Comparison of ENCODE assay signal across 8 cellular contexts in the genomic region with DNA sequence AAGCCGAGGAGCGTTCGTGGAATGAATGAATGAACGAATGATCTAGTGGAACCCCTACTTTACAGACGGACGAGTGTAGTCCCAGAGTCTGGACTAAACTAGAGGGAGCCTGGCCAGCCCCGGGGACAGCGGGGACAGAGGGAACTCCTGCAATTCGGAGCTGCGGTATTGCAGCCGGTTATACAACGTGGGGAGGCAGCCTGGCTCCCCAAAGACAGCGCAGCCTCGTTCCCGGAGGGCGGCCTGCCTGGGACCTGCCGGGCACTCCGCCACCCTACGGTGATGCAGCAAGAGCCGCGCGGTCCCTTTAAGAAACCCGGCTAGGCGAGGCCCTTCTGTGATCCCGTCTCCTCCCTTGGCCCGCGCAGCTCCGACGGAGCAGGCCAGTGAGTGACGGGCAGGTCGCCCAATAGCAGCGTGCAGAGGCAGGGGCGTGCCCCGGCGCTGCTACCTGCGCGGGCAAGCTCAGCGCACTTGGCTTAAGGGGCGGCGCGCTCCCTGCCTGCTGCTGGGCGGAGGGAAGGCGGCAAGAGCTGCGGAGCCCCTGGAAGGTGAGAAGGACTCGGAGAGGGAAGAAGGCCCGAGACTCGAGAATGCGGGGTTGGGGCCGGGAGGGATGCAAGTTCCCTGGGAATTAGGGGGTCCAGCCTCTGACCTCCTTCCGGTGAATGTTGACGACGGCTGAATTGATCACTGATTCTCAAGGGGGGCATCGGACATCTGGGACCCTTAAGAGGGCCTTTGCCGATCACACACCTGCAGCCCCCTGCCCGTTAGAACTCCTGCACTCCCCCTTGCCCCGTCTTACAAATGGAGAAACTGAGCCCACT. TPM values are rescaled to one million over a fixed set of nuclear protein-coding genes. Genes with fewer than 3 reads are reported as not detected.
A peak's percentile ranks its signal among the peaks of the same experiment; 100 is the strongest.
DNase-seq lines count a peak whose midpoint lies in the region; ATAC-seq, FAIRE-seq and TF ChIP-seq lines count a peak whose summit lies in the region.

A gene with protein sequence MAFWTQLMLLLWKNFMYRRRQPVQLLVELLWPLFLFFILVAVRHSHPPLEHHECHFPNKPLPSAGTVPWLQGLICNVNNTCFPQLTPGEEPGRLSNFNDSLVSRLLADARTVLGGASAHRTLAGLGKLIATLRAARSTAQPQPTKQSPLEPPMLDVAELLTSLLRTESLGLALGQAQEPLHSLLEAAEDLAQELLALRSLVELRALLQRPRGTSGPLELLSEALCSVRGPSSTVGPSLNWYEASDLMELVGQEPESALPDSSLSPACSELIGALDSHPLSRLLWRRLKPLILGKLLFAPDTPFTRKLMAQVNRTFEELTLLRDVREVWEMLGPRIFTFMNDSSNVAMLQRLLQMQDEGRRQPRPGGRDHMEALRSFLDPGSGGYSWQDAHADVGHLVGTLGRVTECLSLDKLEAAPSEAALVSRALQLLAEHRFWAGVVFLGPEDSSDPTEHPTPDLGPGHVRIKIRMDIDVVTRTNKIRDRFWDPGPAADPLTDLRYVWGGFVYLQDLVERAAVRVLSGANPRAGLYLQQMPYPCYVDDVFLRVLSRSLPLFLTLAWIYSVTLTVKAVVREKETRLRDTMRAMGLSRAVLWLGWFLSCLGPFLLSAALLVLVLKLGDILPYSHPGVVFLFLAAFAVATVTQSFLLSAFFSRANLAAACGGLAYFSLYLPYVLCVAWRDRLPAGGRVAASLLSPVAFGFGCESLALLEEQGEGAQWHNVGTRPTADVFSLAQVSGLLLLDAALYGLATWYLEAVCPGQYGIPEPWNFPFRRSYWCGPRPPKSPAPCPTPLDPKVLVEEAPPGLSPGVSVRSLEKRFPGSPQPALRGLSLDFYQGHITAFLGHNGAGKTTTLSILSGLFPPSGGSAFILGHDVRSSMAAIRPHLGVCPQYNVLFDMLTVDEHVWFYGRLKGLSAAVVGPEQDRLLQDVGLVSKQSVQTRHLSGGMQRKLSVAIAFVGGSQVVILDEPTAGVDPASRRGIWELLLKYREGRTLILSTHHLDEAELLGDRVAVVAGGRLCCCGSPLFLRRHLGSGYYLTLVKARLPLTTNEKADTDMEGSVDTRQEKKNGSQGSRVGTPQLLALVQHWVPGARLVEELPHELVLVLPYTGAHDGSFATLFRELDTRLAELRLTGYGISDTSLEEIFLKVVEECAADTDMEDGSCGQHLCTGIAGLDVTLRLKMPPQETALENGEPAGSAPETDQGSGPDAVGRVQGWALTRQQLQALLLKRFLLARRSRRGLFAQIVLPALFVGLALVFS (N-terminal part only) (plus strand): TSS at position 462 of the 830 bp plus-strand sequence. CDS start 1,255 bp downstream, outside the sequence.

- no peak for TF ChIP-seq CTCF in C4-2B (conservative IDR thresholded peaks at IDR 0.05)
- no peak; the same call in 1 of the 2 replicates for TF ChIP-seq CTCF in HepG2 (CRISPR knock-in tag; IDR thresholded peaks at IDR 0.05)

- TF ChIP-seq POLR2A in HepG2 (IDR thresholded peaks at IDR 0.05; ENCODE audit: insufficient read depth in 1 of 2, low read depth in 2 of 2, low read length in 2 of 2), result peak; percentile 35 to 38; a peak in 3 of 4 replicates

- FAIRE-seq in HepG2 (lab: Jason Lieb, UNC), result peak; percentile 54

- intact Hi-C loops in HepG2 (cut with micrococcal nuclease; ENCODE audit: unreplicated experiment), result no loop called here

- H3K9me3 ChIP-seq in HepG2 (ENCODE audit: low read length), result no peaks in the 10 kb centered on the region

- 11% methylated on average over 22 of the region's 56 CpGs for WGBS in HepG2 (ENCODE audit: low lambda C conversion rate)

- H2AFZ ChIP-seq in HepG2 (ENCODE audit: low read length), result no peak within 1 kb of the TSS

- CTCF ChIA-PET in HepG2 (lab: Yijun Ruan, JAX; ENCODE audit: low intra/inter-chr PET ratio, low total read pairs), result no interaction called here

- DNase-seq in NCI-H774 (lab: John Stamatoyannopoulos, UW) (peak; percentile 97), dermis blood vessel endothelial cell (peak; percentile 99), HepG2 (ENCODE audit: low spot score) (peak; percentile 90)
- peak; percentile 97 to 98 for DNase-seq in activated CD4-positive, alpha-beta T cell treated with anti-CD3 and anti-CD28 coated beads, Interleukin-2, amount 50 U/mL, for 24 hours (ENCODE audit: low read depth in 1 of 2, low spot score in 1 of 2)
- peak; percentile 100 for DNase-seq in stimulated activated CD4-positive, alpha-beta T cell treated with anti-CD3 and anti-CD28 coated beads, Interleukin-2, amount 100 ng/mL, for 48 hours

- peak within 1 kb of the TSS; percentile 98 for H3K4me2 ChIP-seq in HepG2 (ENCODE audit: low read depth, low read length)

- no TSS peak for BruUV-seq in HepG2 (replicated peaks; lab: Mats Ljungman, UMichigan)

- in situ Hi-C loops in HepG2 (cut with HindIII; ENCODE audit: extremely low pct_ligation_motif_present, low pct_unique_long_range_greater_than_20kb), result no loop called here

- H3K27ac ChIP-seq in C4-2B (peak within 1 kb of the TSS; percentile 73), HepG2 (ENCODE audit: extremely low read length, insufficient read depth, low read length) (peak within 1 kb of the TSS; percentile 23)

- peak; percentile 71 for ATAC-seq in GM19397 (IDR thresholded peaks at IDR 0.05; ENCODE audit: unreplicated experiment)
- ATAC-seq in HG03565 (IDR thresholded peaks at IDR 0.05; ENCODE audit: unreplicated experiment), result peak; percentile 72
- peak; percentile 91 for ATAC-seq in HepG2

- H3K4me3 ChIP-seq in HepG2 (replicated peaks in 1 of 3; ENCODE audit: insufficient read depth in 1 of 3, low read depth in 2 of 3, low read length in 3 of 3), result peak within 1 kb of the TSS; percentile 62 to 79 (median 73)

- H3K9ac ChIP-seq in HepG2 (ENCODE audit: insufficient read depth, low read depth, low read length), result peak within 1 kb of the TSS; percentile 58

- POLR2A ChIA-PET in HepG2 (lab: Yijun Ruan, JAX), result interaction anchor here (0.7 to 4.1 kb wide), 8 partner anchors 11 to 56 kb away, joined by 3 to 71 read pairs (median 4); a partner anchor contains a TSS

- H4K20me1 ChIP-seq in HepG2 (ENCODE audit: insufficient read depth, low read length), result no peaks in the 10 kb centered on the region

- TF ChIP-seq RAD21 in HepG2 (CRISPR knock-in tag; IDR thresholded peaks at IDR 0.05), result peak; percentile 34

- peaks cover 4 to 17% of the 10 kb centered on the region in 2 experiments; a peak in 4 of 5 replicates for H3K36me3 ChIP-seq in HepG2 (replicated peaks in 1 of 2; ENCODE audit: control insufficient read depth in 1 of 2, insufficient read depth in 2 of 2, low read length in 2 of 2)

- no peaks in the 10 kb centered on the region for H3K79me2 ChIP-seq in HepG2 (ENCODE audit: insufficient read depth, low read length)

- no peaks in the 10 kb centered on the region for H3K27me3 ChIP-seq in HepG2 (ENCODE audit: control insufficient read depth in 1 of 2, insufficient read depth in 2 of 2, low read length in 2 of 2)

- peaks cover 25% of the 10 kb centered on the region for H3K4me1 ChIP-seq in HepG2 (ENCODE audit: insufficient read depth, low read length)

- no peak for TF ChIP-seq EP300 in HepG2 (IDR thresholded peaks at IDR 0.05; ENCODE audit: low read depth in 2 of 2, low read length in 2 of 2)
- 0 out of 2 replicates have a peak, but pooled peaks have one; percentile 31 for TF ChIP-seq EP300 in HepG2 (CRISPR knock-in tag; IDR thresholded peaks at IDR 0.05; ENCODE audit: borderline replicate concordance)

TF ChIP-seq in HepG2, 621 proteins besides CTCF, POLR2A, EP300 and RAD21 (continues in another document):
- TF ChIP-seq RXRB (CRISPR knock-in tag; IDR thresholded peaks at IDR 0.05; ENCODE audit: borderline replicate concordance), result peak; percentile 20; the same call in 1 of the 2 replicates
- TF ChIP-seq, protein P1, sequence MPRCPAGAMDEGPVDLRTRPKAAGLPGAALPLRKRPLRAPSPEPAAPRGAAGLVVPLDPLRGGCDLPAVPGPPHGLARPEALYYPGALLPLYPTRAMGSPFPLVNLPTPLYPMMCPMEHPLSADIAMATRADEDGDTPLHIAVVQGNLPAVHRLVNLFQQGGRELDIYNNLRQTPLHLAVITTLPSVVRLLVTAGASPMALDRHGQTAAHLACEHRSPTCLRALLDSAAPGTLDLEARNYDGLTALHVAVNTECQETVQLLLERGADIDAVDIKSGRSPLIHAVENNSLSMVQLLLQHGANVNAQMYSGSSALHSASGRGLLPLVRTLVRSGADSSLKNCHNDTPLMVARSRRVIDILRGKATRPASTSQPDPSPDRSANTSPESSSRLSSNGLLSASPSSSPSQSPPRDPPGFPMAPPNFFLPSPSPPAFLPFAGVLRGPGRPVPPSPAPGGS (CRISPR knock-in tag; IDR thresholded peaks at IDR 0.05), result 0 out of 2 replicates have a peak, but pooled peaks have one; percentile 34
- TF ChIP-seq SETDB1 (CRISPR knock-in tag; IDR thresholded peaks at IDR 0.05; ENCODE audit: borderline replicate concordance), result no peak

RNA-seq across cellular contexts. Expression of the gene that starts here (rescaled TPM):
- total RNA-seq in dermis blood vessel endothelial cell, result 9.4 and 10.0 TPM in 2 replicates
- 1.3 and 4.4 TPM in 2 replicates for total RNA-seq in HepG2 (2016; rRNA removed; fragmentation: Illumina TruSeq; extraction: Trizol)
- total RNA-seq in HepG2 (2016; cell fraction: cytosol; rRNA removed; fragmentation: Illumina TruSeq; extraction: Trizol; ENCODE audit: low read depth), result 3.4 and 3.5 TPM in 2 replicates
- 2.5 and 6.4 TPM in 2 replicates for total RNA-seq in HepG2 (2016; cell fraction: insoluble cytoplasmic fraction; rRNA removed; fragmentation: Illumina TruSeq; extraction: Trizol)
- total RNA-seq in HepG2 (2016; cell fraction: membrane; rRNA removed; fragmentation: Illumina TruSeq; extraction: Trizol), result 1.7 and 2.0 TPM in 2 replicates
- 7.8 and 9.7 TPM in 2 replicates for total RNA-seq in HepG2 (2016; cell fraction: nucleus; rRNA removed; fragmentation: Illumina TruSeq; extraction: Trizol)
- 32.4 and 41.2 TPM in 2 replicates for polyA plus RNA-seq in HepG2 (2011; rRNA removed)
- polyA plus RNA-seq in HepG2 (2011; cell fraction: cytosol; rRNA removed), result 27.7 and 35.9 TPM in 2 replicates
- 316 and 410 TPM in 2 replicates for polyA plus RNA-seq in HepG2 (2011; cell fraction: nucleus; rRNA removed)
- polyA plus RNA-seq in HepG2 (2012), result 29.1 and 29.7 TPM in 2 replicates
- polyA plus RNA-seq in HepG2 (2016; cell fraction: cytosol; fragmentation: Illumina TruSeq; extraction: Trizol; ENCODE audit: low read depth), result 0.23 and 0.72 TPM in 2 replicates
- 1.6 and 2.2 TPM in 2 replicates for polyA plus RNA-seq in HepG2 (2016; cell fraction: insoluble cytoplasmic fraction; fragmentation: Illumina TruSeq; extraction: Trizol; ENCODE audit: low read depth)
- polyA plus RNA-seq in HepG2 (2016; cell fraction: membrane; fragmentation: Illumina TruSeq; extraction: Trizol; ENCODE audit: low read depth), result 0.54 and 0.71 TPM in 2 replicates
- polyA plus RNA-seq in HepG2 (2016; cell fraction: nucleus; fragmentation: Illumina TruSeq; extraction: Trizol; ENCODE audit: insufficient read depth, low read depth), result 25.9 and 28.7 TPM in 2 replicates
- 20.1 and 68.5 TPM in 2 replicates for polyA minus RNA-seq in HepG2 (2011; rRNA and poly(A)+ RNA removed; ENCODE audit: low replicate concordance)
- 20.8 and 23.1 TPM in 2 replicates for polyA minus RNA-seq in HepG2 (2011; cell fraction: cytosol; rRNA and poly(A)+ RNA removed)
- 41.6 and 44.5 TPM in 2 replicates for polyA minus RNA-seq in HepG2 (2011; cell fraction: nucleus; rRNA and poly(A)+ RNA removed)

Comparison
In these comparisons a context has a peak if more than half of its experiments do, and no peak if none do; other contexts are left out.
1. Peak in every context shown above with its lines: DNase-seq, ATAC-seq, H3K4me3 ChIP-seq and H3K27ac ChIP-seq.